In the genomic region with DNA sequence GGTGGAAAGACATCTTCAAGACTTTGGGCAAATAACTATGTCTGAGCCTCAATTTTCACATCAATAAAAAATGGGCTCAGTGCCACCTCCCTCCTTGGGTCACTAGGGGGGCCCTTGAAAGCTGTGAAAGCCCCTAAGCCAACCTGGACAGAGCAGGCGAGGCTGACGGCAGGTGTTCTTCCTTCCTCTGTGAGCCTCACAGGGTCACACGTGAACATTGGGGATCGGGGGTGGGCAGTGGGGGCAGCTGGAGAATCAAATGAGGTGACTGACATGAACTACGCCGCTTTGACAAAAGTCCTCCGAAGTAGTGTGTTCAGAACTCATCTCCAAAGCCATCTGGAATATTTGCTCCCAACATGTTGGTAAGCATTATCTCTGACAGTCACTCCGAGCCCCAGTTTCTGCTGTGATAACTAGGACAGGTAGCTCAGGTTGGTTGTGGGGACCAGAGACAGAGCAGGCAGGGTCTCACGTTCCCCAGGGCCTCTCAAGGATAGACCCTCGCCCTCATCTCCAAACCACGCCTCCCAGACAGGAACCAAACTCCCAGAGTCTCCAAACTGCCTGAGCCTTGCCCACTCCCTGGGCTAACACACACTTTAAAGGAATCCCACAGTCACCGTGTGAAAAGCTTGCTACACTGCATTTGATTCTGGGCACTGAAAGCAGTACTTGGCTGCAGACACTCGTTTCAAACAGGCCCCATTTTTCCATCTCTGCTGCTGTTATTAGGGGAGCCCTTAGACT, we compare ENCODE assay signal across 8 cellular contexts. TPM values are rescaled to one million over a fixed set of nuclear protein-coding genes. Genes with fewer than 3 reads are reported as not detected.
DNase-seq lines count a peak whose midpoint lies in the region; ATAC-seq and TF ChIP-seq lines count a peak whose summit lies in the region.

No MANE protein-coding gene starts in this region.

- peak overlapping the region; percentile 84 for H3K4me3 ChIP-seq in Loucy (ENCODE audit: low read length, poor library complexity, severe bottlenecking)
- H3K4me3 ChIP-seq in psoas muscle: peak overlapping the region; percentile 95

- no peaks in the 10 kb centered on the region for H3K36me3 ChIP-seq in Loucy (ENCODE audit: insufficient read depth, low read length)
- no peaks in the 10 kb centered on the region for H3K36me3 ChIP-seq in psoas muscle (ENCODE audit: insufficient read depth in 1 of 2, low read depth in 1 of 2)

- no peaks in the 10 kb centered on the region for H3K9me3 ChIP-seq in Loucy (ENCODE audit: insufficient read depth, low read depth, low read length)
- H3K9me3 ChIP-seq in psoas muscle: no peaks in the 10 kb centered on the region

- peak overlapping the region; percentile 88 for H3K4me2 ChIP-seq in Loucy (ENCODE audit: low read depth, low read length, poor library complexity, severe bottlenecking)

- H3K79me2 ChIP-seq in Loucy (ENCODE audit: insufficient read depth, low read length): no peaks in the 10 kb centered on the region

- intact Hi-C loops in psoas muscle (cut with DNase I): loop anchor here in 1 of 2 donors (10.0 kb wide), 1 partner anchor 296 kb away; no protein-coding TSS in a partner anchor

- H3K9ac ChIP-seq in Loucy (ENCODE audit: low read depth, low read length, poor library complexity, severe bottlenecking): peak overlapping the region; percentile 55

- H3K27me3 Mint-ChIP-seq in endothelial cell (ENCODE audit: unreplicated experiment): peaks cover 11% of the 10 kb centered on the region

- peaks cover 7% of the 10 kb centered on the region for H3K27me3 ChIP-seq in Loucy (ENCODE audit: insufficient read depth, low read length, poor library complexity, severe bottlenecking)
- H3K27me3 ChIP-seq in psoas muscle (ENCODE audit: insufficient read depth in 3 of 3, low read length in 2 of 3): no peaks in the 10 kb centered on the region

- 42 to 54% (median 54%) methylated on average over 13 of the region's 13 CpGs for WGBS in psoas muscle, 3 donors

- no peak overlapping the region for H3K27ac Mint-ChIP-seq in endothelial cell (ENCODE audit: unreplicated experiment)

- no peaks in the 10 kb centered on the region for H3K36me3 Mint-ChIP-seq in endothelial cell (ENCODE audit: low read depth, unreplicated experiment)

- peak; percentile 0 for ATAC-seq in GM18502 (IDR thresholded peaks at IDR 0.05; ENCODE audit: poor library complexity, unreplicated experiment)
- ATAC-seq in psoas muscle: no peak
- no peak for ATAC-seq in GM18868 (IDR thresholded peaks at IDR 0.05; ENCODE audit: unreplicated experiment)

- peak overlapping the region; percentile 82 for H2AFZ ChIP-seq in Loucy (ENCODE audit: low read length)

- no peaks in the 10 kb centered on the region for H3F3A ChIP-seq in Loucy (ENCODE audit: low read depth)

- DNase-seq in endothelial cell (ENCODE audit: low spot score) (no peak), psoas muscle (peak in 1 of 2 donors; percentile 49), NCI-H69 (lab: John Stamatoyannopoulos, UW) (no peak), iPS-NIHi11 (ENCODE audit: low spot score) (no peak), putamen (ENCODE audit: low spot score) (no peak)

- H3K9me3 Mint-ChIP-seq in endothelial cell (ENCODE audit: unreplicated experiment): no peaks in the 10 kb centered on the region

- peaks cover 7% of the 10 kb centered on the region for H4K20me1 ChIP-seq in Loucy (ENCODE audit: insufficient read depth, low read length, poor library complexity, severe bottlenecking)

- peaks cover 30% of the 10 kb centered on the region for H3K4me1 ChIP-seq in Loucy (ENCODE audit: insufficient read depth, low read length, poor library complexity, severe bottlenecking)
- peaks cover 20% of the 10 kb centered on the region for H3K4me1 ChIP-seq in psoas muscle

- TF ChIP-seq CTCF in Loucy (conservative IDR thresholded peaks at IDR 0.05; ENCODE audit: low read length) (no peak), endothelial cell (IDR thresholded peaks at IDR 0.05; ENCODE audit: unreplicated experiment) (no peak), psoas muscle (IDR thresholded peaks at IDR 0.05) (no peak)

- peaks cover 30% of the 10 kb centered on the region for H3K4me1 Mint-ChIP-seq in endothelial cell (ENCODE audit: unreplicated experiment)

- no peak overlapping the region for H3K27ac ChIP-seq in psoas muscle

- H3K4me3 Mint-ChIP-seq in endothelial cell (ENCODE audit: unreplicated experiment): peak overlapping the region; percentile 85

- no peaks in the 10 kb centered on the region for H3K9me2 ChIP-seq in Loucy (replicated peaks; ENCODE audit: low read depth, low read length)

RNA-seq across cellular contexts. Expression of a gene that starts 0.8 kb away (rescaled TPM):
- 53.2 TPM for total RNA-seq in endothelial cell (ENCODE audit: unreplicated experiment)
- total RNA-seq in psoas muscle: 10 to 100 TPM in 2 of 4 donors, 1 to 10 TPM in 2; 8.0 to 13.3 (median 10.0) TPM
- polyA plus RNA-seq in psoas muscle: 10 to 100 TPM in 1 of 3 donors, 1 to 10 TPM in 2; 5.9 to 13.2 (median 7.0) TPM
